In genomic region chr3:66971245-66971644, GRCh38 we compare ENCODE assay signal across 1 cellular context.
TF ChIP-seq lines count a peak whose summit lies in the region.

No MANE protein-coding gene starts in this region.

TF ChIP-seq in HepG2, 621 proteins besides CTCF, POLR2A, EP300 and RAD21 (continued from another document):
- TF ChIP-seq ZBTB40 (IDR thresholded peaks at IDR 0.05) (no peak), ZBTB40 (CRISPR knock-in tag; IDR thresholded peaks at IDR 0.05) (no peak), ADNP (CRISPR knock-in tag; IDR thresholded peaks at IDR 0.05) (no peak), ZBTB46 (CRISPR knock-in tag; IDR thresholded peaks at IDR 0.05; ENCODE audit: borderline replicate concordance) (no peak), ARHGAP35 (CRISPR knock-in tag; IDR thresholded peaks at IDR 0.05; ENCODE audit: borderline replicate concordance) (no peak), KLF12 (CRISPR knock-in tag; IDR thresholded peaks at IDR 0.05; ENCODE audit: borderline replicate concordance) (no peak), CBFB (CRISPR knock-in tag; IDR thresholded peaks at IDR 0.05) (no peak), SP2 (CRISPR knock-in tag; IDR thresholded peaks at IDR 0.05) (no peak), ZNF572 (CRISPR knock-in tag; IDR thresholded peaks at IDR 0.05) (no peak), KDM2A (CRISPR knock-in tag; IDR thresholded peaks at IDR 0.05; ENCODE audit: borderline replicate concordance, low read depth) (no peak), GLMP (CRISPR knock-in tag; IDR thresholded peaks at IDR 0.05; ENCODE audit: borderline replicate concordance) (no peak), SOX5 (CRISPR knock-in tag; IDR thresholded peaks at IDR 0.05; ENCODE audit: borderline replicate concordance) (no peak), ZBTB4 (CRISPR knock-in tag; IDR thresholded peaks at IDR 0.05; ENCODE audit: borderline replicate concordance) (no peak), KLF6 (CRISPR knock-in tag; IDR thresholded peaks at IDR 0.05) (no peak), RARA (CRISPR knock-in tag; IDR thresholded peaks at IDR 0.05) (no peak), ZNF138 (CRISPR knock-in tag; IDR thresholded peaks at IDR 0.05; ENCODE audit: low read depth) (no peak), ZNF788 (CRISPR knock-in tag; IDR thresholded peaks at IDR 0.05; ENCODE audit: borderline replicate concordance) (no peak), KDM5B (CRISPR knock-in tag; IDR thresholded peaks at IDR 0.05; ENCODE audit: borderline replicate concordance) (no peak)
